Comparison of ENCODE assay signal across 8 cellular contexts in the genomic region with DNA sequence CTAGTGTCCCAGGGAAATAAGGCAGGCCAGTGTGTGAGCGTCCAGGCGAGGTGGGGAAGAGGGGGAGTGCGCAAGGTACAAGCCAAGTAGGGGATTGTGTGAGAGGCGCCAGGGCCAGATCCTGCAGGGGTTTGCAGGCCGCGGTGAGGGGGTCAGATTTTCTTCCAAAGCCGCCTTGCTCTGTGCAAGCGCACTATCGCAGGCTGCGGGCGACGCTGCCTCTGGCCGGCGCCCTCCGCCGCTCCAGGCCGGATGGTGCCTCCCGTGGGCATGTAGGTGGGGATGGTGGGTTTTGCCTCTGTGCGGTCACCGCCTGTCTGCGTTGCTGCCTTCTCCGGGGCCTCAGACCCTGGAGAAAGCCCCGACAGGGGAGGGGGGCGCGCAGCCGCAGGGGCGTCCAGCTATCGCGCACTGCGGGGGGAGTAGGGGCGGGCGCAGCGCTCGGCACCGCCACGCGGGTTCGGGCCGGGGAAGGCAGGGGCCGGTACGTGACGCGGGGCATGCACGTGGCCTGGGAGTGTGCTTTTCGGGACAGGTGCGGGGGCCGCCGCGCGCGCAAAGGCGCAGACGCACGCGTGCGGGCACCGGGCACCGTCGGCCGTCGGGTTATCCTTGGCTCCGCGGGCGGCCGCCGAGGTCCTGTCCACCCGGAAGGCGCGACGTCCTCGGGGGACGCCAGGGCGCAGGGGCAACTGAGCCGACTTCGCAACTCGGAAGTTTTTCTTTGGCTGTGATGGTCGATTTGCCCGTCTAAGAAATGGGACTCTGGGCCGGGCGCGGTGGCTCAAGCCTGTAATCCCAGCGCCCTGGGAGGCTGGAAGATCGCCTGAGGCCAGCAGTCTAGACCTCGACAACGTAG. TPM values are rescaled to one million over a fixed set of nuclear protein-coding genes. Genes with fewer than 3 reads are reported as not detected.
DNase-seq lines count a peak whose midpoint lies in the region; ATAC-seq lines count a peak whose summit lies in the region.

No MANE protein-coding gene starts in this region.

- POLR2A ChIA-PET in activated CD4-positive, alpha-beta memory T cell treated with anti-CD3 and anti-CD28 coated beads, Interleukin-2, amount 10 ng/mL, durations not matched to agents 7 days and 5 days (lab: Charles Lee) = interaction anchor here (0.6 to 7.0 kb wide), 15 partner anchors 11 to 222 kb away, joined by 3 to 234 read pairs (median 10); a partner anchor contains a TSS

- H2AFZ ChIP-seq in ACC112 (ENCODE audit: low read length, unreplicated experiment) = peak overlapping the region; percentile 6

- peak overlapping the region; percentile 97 for H3K27ac Mint-ChIP-seq in activated CD4-positive, alpha-beta memory T cell treated with anti-CD3 and anti-CD28 coated beads, Interleukin-2, amount 10 ng/mL, durations not matched to agents 7 days and 5 days

- H3K79me2 ChIP-seq in ACC112 (ENCODE audit: control insufficient read depth, insufficient read depth, low read length, unreplicated experiment) = peaks cover 39% of the 10 kb centered on the region

- no peaks in the 10 kb centered on the region for H3K27me3 Mint-ChIP-seq in activated CD4-positive, alpha-beta memory T cell treated with anti-CD3 and anti-CD28 coated beads, Interleukin-2, amount 10 ng/mL, durations not matched to agents 7 days and 5 days

- no peaks in the 10 kb centered on the region for H3K27me3 ChIP-seq in ACC112 (ENCODE audit: insufficient read depth, low read length)
- no peaks in the 10 kb centered on the region for H3K27me3 ChIP-seq in HUES64 (ENCODE audit: insufficient read depth, low read length)
- no peaks in the 10 kb centered on the region for H3K27me3 ChIP-seq in effector memory CD4-positive, alpha-beta T cell (replicated peaks; ENCODE audit: control insufficient read depth, insufficient read depth, low read length, poor library complexity, severe bottlenecking)

- DNase-seq in activated CD4-positive, alpha-beta memory T cell treated with anti-CD3 and anti-CD28 coated beads, Interleukin-2, amount 10 ng/mL, durations not matched to agents 7 days and 5 days = peak; percentile 52
- DNase-seq in effector memory CD4-positive, alpha-beta T cell = peak; percentile 4 to 18 (median 13)
- peak; percentile 35 for DNase-seq in stimulated activated naive CD4-positive, alpha-beta T cell treated with Interleukin-2 at 50 U/mL for 16 hours (lab: John Stamatoyannopoulos, UW)
- DNase-seq in GM19240 (ENCODE audit: insufficient read length, low spot score) = no peak

- no peak for ATAC-seq in HG03457 (IDR thresholded peaks at IDR 0.05; ENCODE audit: unreplicated experiment)

- H3K9ac ChIP-seq in HUES64 (ENCODE audit: low read depth, low read length) = peak overlapping the region; percentile 84

- CTCF ChIA-PET in activated CD4-positive, alpha-beta memory T cell treated with anti-CD3 and anti-CD28 coated beads, Interleukin-2, amount 10 ng/mL, durations not matched to agents 7 days and 5 days (lab: Charles Lee) = interaction anchor here (0.6 to 3.0 kb wide), 8 partner anchors 11 to 1647 kb away, joined by 3 to 15 read pairs (median 5); a partner anchor contains a TSS

- H3K4me3 Mint-ChIP-seq in activated CD4-positive, alpha-beta memory T cell treated with anti-CD3 and anti-CD28 coated beads, Interleukin-2, amount 10 ng/mL, durations not matched to agents 7 days and 5 days = peak overlapping the region; percentile 84

- peaks cover 20% of the 10 kb centered on the region for H3K4me1 Mint-ChIP-seq in activated CD4-positive, alpha-beta memory T cell treated with anti-CD3 and anti-CD28 coated beads, Interleukin-2, amount 10 ng/mL, durations not matched to agents 7 days and 5 days

- peak overlapping the region; percentile 91 for H3K4me3 ChIP-seq in ACC112 (ENCODE audit: low read depth, low read length)
- peak overlapping the region; percentile 84 for H3K4me3 ChIP-seq in HUES64 (ENCODE audit: low read length)
- peak overlapping the region; percentile 57 for H3K4me3 ChIP-seq in effector memory CD4-positive, alpha-beta T cell (ENCODE audit: insufficient read depth, low read depth, low read length, poor library complexity, severe bottlenecking)
- H3K4me3 ChIP-seq in mesodermal cell (ENCODE audit: extremely low read depth, insufficient read depth, low read length, poor library complexity, severe bottlenecking) = peak overlapping the region; percentile 52

- peaks cover 10% of the 10 kb centered on the region for H3K4me1 ChIP-seq in ACC112 (ENCODE audit: control insufficient read depth, insufficient read depth, low read length, unreplicated experiment)
- H3K4me1 ChIP-seq in HUES64 (ENCODE audit: insufficient read depth, low read length) = peaks cover 19% of the 10 kb centered on the region
- peaks cover 24% of the 10 kb centered on the region for H3K4me1 ChIP-seq in effector memory CD4-positive, alpha-beta T cell (ENCODE audit: control insufficient read depth, insufficient read depth, low read length, poor library complexity, severe bottlenecking)
- peaks cover 4% of the 10 kb centered on the region for H3K4me1 ChIP-seq in mesodermal cell (ENCODE audit: control insufficient read depth, insufficient read depth, low read length, poor library complexity, severe bottlenecking)

- H3K9me3 ChIP-seq in HUES64 (ENCODE audit: insufficient read depth, low read depth, low read length) (no peaks in the 10 kb centered on the region), mesodermal cell (ENCODE audit: control insufficient read depth, low read length) (no peaks in the 10 kb centered on the region)
- H3K9me3 ChIP-seq in effector memory CD4-positive, alpha-beta T cell (ENCODE audit: control insufficient read depth, low read length) = no peaks in the 10 kb centered on the region

- H3K36me3 ChIP-seq in ACC112 (ENCODE audit: insufficient read depth, low read length) (peaks cover 22% of the 10 kb centered on the region), HUES64 (ENCODE audit: insufficient read depth, low read length) (peaks cover 23% of the 10 kb centered on the region), mesodermal cell (ENCODE audit: control insufficient read depth, insufficient read depth, low read length) (peaks cover 24% of the 10 kb centered on the region)
- peaks cover 6% of the 10 kb centered on the region for H3K36me3 ChIP-seq in effector memory CD4-positive, alpha-beta T cell (ENCODE audit: control insufficient read depth, insufficient read depth, low read length)

- 1% methylated on average over 85 of the region's 85 CpGs for WGBS in HUES64
- WGBS in mesodermal cell (ENCODE audit: insufficient coverage in 2 of 2), 2 experiments = 4% methylated on average over 55 to 74 of the region's 85 CpGs

- H3K36me3 Mint-ChIP-seq in activated CD4-positive, alpha-beta memory T cell treated with anti-CD3 and anti-CD28 coated beads, Interleukin-2, amount 10 ng/mL, durations not matched to agents 7 days and 5 days (ENCODE audit: low read depth) = peaks cover 28% of the 10 kb centered on the region

- H3K27ac ChIP-seq in ACC112 (ENCODE audit: low read depth, low read length) (peak overlapping the region; percentile 70), HUES64 (ENCODE audit: low read depth, low read length) (peak overlapping the region; percentile 83), mesodermal cell (ENCODE audit: low read depth, low read length, severe bottlenecking) (peak overlapping the region; percentile 84)
- peak overlapping the region; percentile 70 for H3K27ac ChIP-seq in effector memory CD4-positive, alpha-beta T cell (ENCODE audit: insufficient read depth, low read length, poor library complexity, severe bottlenecking)

- no peaks in the 10 kb centered on the region for H3K9me3 Mint-ChIP-seq in activated CD4-positive, alpha-beta memory T cell treated with anti-CD3 and anti-CD28 coated beads, Interleukin-2, amount 10 ng/mL, durations not matched to agents 7 days and 5 days

RNA-seq across cellular contexts. Expression of a gene that starts 1.1 kb away (rescaled TPM):
- 29.9 TPM for polyA plus RNA-seq in HUES64 (2013, experiment 1 of 2)
- polyA plus RNA-seq in HUES64 (2013, experiment 2 of 2) = 27.1 TPM
- 10 to 100 TPM; 65.1 to 65.3 TPM for total RNA-seq in activated CD4-positive, alpha-beta memory T cell treated with anti-CD3 and anti-CD28 coated beads, Interleukin-2, amount 10 ng/mL, durations not matched to agents 7 days and 5 days
- 29.7 TPM for polyA plus RNA-seq in mesodermal cell (2013, experiment 1 of 2)
- 30.2 TPM for polyA plus RNA-seq in mesodermal cell (2013, experiment 2 of 2)
